In genomic region chr4:6269651-6270511, GRCh38 we compare ENCODE assay signal across 8 cellular contexts. TPM values are rescaled to one million over a fixed set of nuclear protein-coding genes. Genes with fewer than 3 reads are reported as not detected.
DNase-seq lines count a peak whose midpoint lies in the region; ATAC-seq and TF ChIP-seq lines count a peak whose summit lies in the region.

Gene WFS1 (plus strand): TSS chr4:6269850. CDS start chr4:6277456, 7,606 bp downstream.

- H3K27ac ChIP-seq in foreskin keratinocyte (no peak within 1 kb of the TSS), neural cell (ENCODE audit: low read length) (no peak within 1 kb of the TSS)

- H3K27me3 Mint-ChIP-seq in stimulated activated naive CD8-positive, alpha-beta T cell treated with anti-CD3 and anti-CD28 coated beads, Interleukin-15, amount 100 ng/mL, for 72 hours: peaks cover 36% of the 10 kb centered on the region

- H3K79me2 ChIP-seq in Loucy (ENCODE audit: insufficient read depth, low read length) (no peaks in the 10 kb centered on the region), neural cell (replicated peaks; ENCODE audit: insufficient read depth, low read length) (no peaks in the 10 kb centered on the region)

- peak; percentile 98 for DNase-seq in EL
- peak; percentile 98 for DNase-seq in H4 (ENCODE audit: low spot score)
- peak; percentile 76 for DNase-seq in SIG-M5 treated with dmso at 0.1 percent for 504 hours (lab: John Stamatoyannopoulos, UW; ENCODE audit: unreplicated experiment)
- DNase-seq in activated naive CD4-positive, alpha-beta T cell treated with Interleukin-2 at 50 U/mL for 16 hours: peak; percentile 98
- DNase-seq in foreskin keratinocyte: peak; percentile 85 to 94
- DNase-seq in stimulated activated naive CD8-positive, alpha-beta T cell treated with anti-CD3 and anti-CD28 coated beads, Interleukin-15, amount 100 ng/mL, for 72 hours: peak; percentile 98 to 99

- H3K9me3 ChIP-seq in Loucy (ENCODE audit: insufficient read depth, low read depth, low read length) (no peaks in the 10 kb centered on the region), neural cell (ENCODE audit: low read length) (no peaks in the 10 kb centered on the region)

- H3K9me2 ChIP-seq in Loucy (replicated peaks; ENCODE audit: low read depth, low read length): no peaks in the 10 kb centered on the region
- H3K9me2 ChIP-seq in neural cell (ENCODE audit: insufficient read depth, low read length): no peaks in the 10 kb centered on the region

- peak within 1 kb of the TSS; percentile 79 to 81 for H3K4me3 Mint-ChIP-seq in stimulated activated naive CD8-positive, alpha-beta T cell treated with anti-CD3 and anti-CD28 coated beads, Interleukin-15, amount 100 ng/mL, for 72 hours

- H3K9ac ChIP-seq in Loucy (ENCODE audit: low read depth, low read length, poor library complexity, severe bottlenecking) (peak within 1 kb of the TSS; percentile 65), neural cell (ENCODE audit: low read length) (peak within 1 kb of the TSS; percentile 66)

- H3F3A ChIP-seq in Loucy (ENCODE audit: low read depth) (no peaks in the 10 kb centered on the region), neural cell (ENCODE audit: insufficient read depth, low read length, poor library complexity, severe bottlenecking) (no peaks in the 10 kb centered on the region)

- H3K36me3 ChIP-seq in Loucy (ENCODE audit: insufficient read depth, low read length) (no peaks in the 10 kb centered on the region), neural cell (ENCODE audit: insufficient read depth, low read length) (no peaks in the 10 kb centered on the region)

- no peaks in the 10 kb centered on the region for H3K9me3 Mint-ChIP-seq in stimulated activated naive CD8-positive, alpha-beta T cell treated with anti-CD3 and anti-CD28 coated beads, Interleukin-15, amount 100 ng/mL, for 72 hours

- TF ChIP-seq CTCF in Loucy (conservative IDR thresholded peaks at IDR 0.05; ENCODE audit: low read length) (no peak), foreskin keratinocyte (conservative IDR thresholded peaks at IDR 0.05) (no peak), neural cell (IDR thresholded peaks at IDR 0.05; ENCODE audit: poor library complexity, severe bottlenecking) (no peak)

- peaks cover 7% of the 10 kb centered on the region for H4K20me1 ChIP-seq in Loucy (ENCODE audit: insufficient read depth, low read length, poor library complexity, severe bottlenecking)
- no peaks in the 10 kb centered on the region for H4K20me1 ChIP-seq in neural cell (ENCODE audit: insufficient read depth)

- H3K4me1 Mint-ChIP-seq in stimulated activated naive CD8-positive, alpha-beta T cell treated with anti-CD3 and anti-CD28 coated beads, Interleukin-15, amount 100 ng/mL, for 72 hours: peaks cover 26% of the 10 kb centered on the region

- H3K27me3 ChIP-seq in Loucy (ENCODE audit: insufficient read depth, low read length, poor library complexity, severe bottlenecking): peaks cover 7% of the 10 kb centered on the region
- peaks cover 4% of the 10 kb centered on the region for H3K27me3 ChIP-seq in foreskin keratinocyte
- no peaks in the 10 kb centered on the region for H3K27me3 ChIP-seq in neural cell (ENCODE audit: insufficient read depth, low read depth, low read length)

- peak; percentile 99 for ATAC-seq in foreskin keratinocyte
- peak; percentile 99 for ATAC-seq in stimulated activated naive CD8-positive, alpha-beta T cell treated with anti-CD3 and anti-CD28 coated beads, Interleukin-15, amount 100 ng/mL, for 72 hours

- H3K4me3 ChIP-seq in Loucy (ENCODE audit: low read length, poor library complexity, severe bottlenecking): peak within 1 kb of the TSS; percentile 84
- peak within 1 kb of the TSS; percentile 96 for H3K4me3 ChIP-seq in neural cell (ENCODE audit: low read length)

- peak within 1 kb of the TSS in 1 of 2 donors; percentile 83 for H3K27ac Mint-ChIP-seq in stimulated activated naive CD8-positive, alpha-beta T cell treated with anti-CD3 and anti-CD28 coated beads, Interleukin-15, amount 100 ng/mL, for 72 hours

- no peak for TF ChIP-seq EP300 in neural cell (conservative IDR thresholded peaks at IDR 0.05; ENCODE audit: poor library complexity, severe bottlenecking)

- peaks cover 30% of the 10 kb centered on the region for H3K4me1 ChIP-seq in Loucy (ENCODE audit: insufficient read depth, low read length, poor library complexity, severe bottlenecking)
- no peaks in the 10 kb centered on the region for H3K4me1 ChIP-seq in foreskin keratinocyte

- H2AFZ ChIP-seq in Loucy (ENCODE audit: low read length) (peak within 1 kb of the TSS; percentile 89), neural cell (ENCODE audit: low read depth, low read length) (peak within 1 kb of the TSS; percentile 51)

- peak within 1 kb of the TSS; percentile 88 for H3K4me2 ChIP-seq in Loucy (ENCODE audit: low read depth, low read length, poor library complexity, severe bottlenecking)
- H3K4me2 ChIP-seq in neural cell (ENCODE audit: low read length): peak within 1 kb of the TSS; percentile 56

- TF ChIP-seq RAD21 in neural cell (conservative IDR thresholded peaks at IDR 0.05): peak; percentile 27

TF ChIP-seq in neural cell, 6 proteins besides CTCF, POLR2A, EP300 and RAD21:
- TF ChIP-seq TAF1 (IDR thresholded peaks at IDR 0.05; ENCODE audit: low read depth): peak; percentile 32
- no peak for TF ChIP-seq EZH2 (IDR thresholded peaks at IDR 0.05; ENCODE audit: borderline replicate concordance, insufficient read depth, low read length, poor library complexity, severe bottlenecking)
- TF ChIP-seq POLR2AphosphoS5 (IDR thresholded peaks at IDR 0.05): peak; percentile 44
- peak; percentile 41 for TF ChIP-seq REST (IDR thresholded peaks at IDR 0.05; ENCODE audit: borderline replicate concordance)
- TF ChIP-seq MXI1 (conservative IDR thresholded peaks at IDR 0.05; ENCODE audit: poor library complexity, severe bottlenecking): peak; percentile 66
- no peak for TF ChIP-seq SMC3 (conservative IDR thresholded peaks at IDR 0.05; ENCODE audit: poor library complexity)
TF ChIP-seq in neural cell: peak in this region for 4.

RNA-seq across cellular contexts. Expression of gene WFS1, which starts in this region (rescaled TPM):
- total RNA-seq in H4 (2014; rRNA removed; shearing (Covaris generic)): 32.6 and 32.8 TPM in 2 replicates
- 9.8 and 11.0 TPM in 2 replicates for total RNA-seq in foreskin keratinocyte
- polyA plus RNA-seq in foreskin keratinocyte (9.7 and 10.8 TPM in 2 replicates), neural cell (4.5 and 8.4 TPM in 2 replicates)
- 6.3 and 6.8 TPM in 2 replicates for polyA minus RNA-seq in neural cell
